ENCODE assay signal across 24 cellular contexts in genomic region chr20:47776639-47777038, GRCh38.
"Had no signal": no experiment of that assay in that cellular context is flagged by ENCODE, and none has a peak within 500 bp of the region (broad histone marks: within the 10 kb centered on the region; RNA-seq: fewer than 3 reads in every experiment).

No MANE protein-coding gene starts in this region.

- H3K27me3 ChIP-seq: Peyer's patch had no signal

- H3K27ac Mint-ChIP-seq: activated B cell treated with CpG ODN at 0.5 μM for 24 hours; activated CD4-positive, alpha-beta T cell treated with anti-CD3 and anti-CD28 coated beads, Interleukin-2, amount 10 ng/mL, durations not matched to agents 24 days and 14 days; activated CD8-positive, alpha-beta memory T cell treated with anti-CD3 and anti-CD28 coated beads, Interleukin-2, amount 10 ng/mL, durations not matched to agents 7 days and 5 days; activated naive CD8-positive, alpha-beta T cell; activated T-cell treated with anti-CD3 and anti-CD28 coated beads, Interleukin-2, amount 50 U/mL, for 24 hours; brain; T-helper 1 cell treated with Interleukin-12 subunit alpha and Interleukin-12 subunit beta and Interleukin-4 antibody, amounts not matched to agents 30 μg/mL and 1 μg/mL, for 36 hours had no signal

- H3K36me3 ChIP-seq: MG63, Peyer's patch had no signal

- DNase-seq: activated B cell treated with CpG ODN at 0.5 μM for 24 hours; activated CD4-positive, alpha-beta T cell treated with anti-CD3 and anti-CD28 coated beads for 1 hour; activated CD4-positive, alpha-beta T cell treated with anti-CD3 and anti-CD28 coated beads, Interleukin-2, amount 10 ng/mL, durations not matched to agents 24 days and 14 days; activated CD4-positive, alpha-beta T cell treated with anti-CD3 and anti-CD28 coated beads, Interleukin-2, amount 50 U/mL, for 48 hours; activated CD8-positive, alpha-beta memory T cell treated with anti-CD3 and anti-CD28 coated beads, Interleukin-2, amount 10 ng/mL, durations not matched to agents 7 days and 5 days; activated effector memory CD4-positive, alpha-beta T cell treated with anti-CD3 and anti-CD28 coated beads, Interleukin-2, amount 50 U/mL, for 16 hours; activated naive CD4-positive, alpha-beta T cell treated with Interleukin-2 at 50 U/mL for 16 hours; activated T-cell treated with anti-CD3 and anti-CD28 coated beads, Interleukin-2, amount 50 U/mL, for 24 hours; amygdala; MG63; NCI-H1105; NCI-H1436 treated with DMSO at 0.1 percent for 48 hours; NCI-H187; NCI-H2081; NCI-H2227 treated with DMSO at 0.1 percent for 48 hours; NCI-H446 treated with DMSO at 0.1 percent for 48 hours; NCI-H524 treated with DMSO at 0.1 percent for 48 hours; NCI-H774; Peyer's patch; SHP77 treated with DMSO at 0.1 percent for 48 hours had no signal

- H3K4me3 ChIP-seq: MG63, Peyer's patch had no signal

- ATAC-seq: activated CD8-positive, alpha-beta memory T cell treated with anti-CD3 and anti-CD28 coated beads, Interleukin-2, amount 10 ng/mL, durations not matched to agents 7 days and 5 days had no signal

- H3K9me3 Mint-ChIP-seq: activated CD4-positive, alpha-beta T cell treated with anti-CD3 and anti-CD28 coated beads, Interleukin-2, amount 10 ng/mL, durations not matched to agents 24 days and 14 days; central memory CD8-positive, alpha-beta T cell; T-helper 1 cell treated with Interleukin-12 subunit alpha and Interleukin-12 subunit beta and Interleukin-4 antibody, amounts not matched to agents 30 μg/mL and 1 μg/mL, for 36 hours had no signal

- H3K36me3 Mint-ChIP-seq: activated CD8-positive, alpha-beta memory T cell treated with anti-CD3 and anti-CD28 coated beads, Interleukin-2, amount 10 ng/mL, durations not matched to agents 7 days and 5 days; activated naive CD8-positive, alpha-beta T cell had no signal

- H3K27ac ChIP-seq: Peyer's patch had no signal
